23 cellular contexts compared by ENCODE assay signal in genomic region chr5:145295236-145295635, GRCh38.
"Had no signal": no experiment of that assay in that cellular context is flagged by ENCODE, and none has a peak within 500 bp of the region (broad histone marks: within the 10 kb centered on the region; RNA-seq: fewer than 3 reads in every experiment).

No MANE protein-coding gene starts in this region.

- H3K4me3 ChIP-seq: colonic mucosa, gastroesophageal sphincter, neural progenitor cell, testis had no signal

- H3K4me1 ChIP-seq: colonic mucosa, gastroesophageal sphincter, neural progenitor cell, testis had no signal

- ATAC-seq: activated CD4-positive, alpha-beta T cell treated with anti-CD3 and anti-CD28 coated beads for 36 hours; activated CD8-positive, alpha-beta memory T cell treated with anti-CD3 and anti-CD28 coated beads, Interleukin-2, amount 10 ng/mL, durations not matched to agents 7 days and 5 days; activated CD8-positive, alpha-beta T cell treated with anti-CD3 and anti-CD28 coated beads, Interleukin-2, amount 10 ng/mL, durations not matched to agents 7 days and 5 days; activated naive CD8-positive, alpha-beta T cell treated with anti-CD3 and anti-CD28 coated beads, Interleukin-2, amount 50 U/mL, for 24 hours; gastroesophageal sphincter; left colon; natural killer cell; right cardiac atrium; stimulated activated naive CD8-positive, alpha-beta T cell treated with anti-CD3 and anti-CD28 coated beads, Interleukin-15, Interleukin-2, amounts not matched to agents 100 U/mL and 50 U/mL, for 24 hours had no signal

- H3K27ac ChIP-seq: colonic mucosa, gastroesophageal sphincter, neural progenitor cell, testis had no signal

- H3K9me3 ChIP-seq: colonic mucosa, gastroesophageal sphincter, testis had no signal

- DNase-seq: activated CD4-positive, alpha-beta T cell treated with anti-CD3 and anti-CD28 coated beads for 36 hours; activated CD4-positive, CD25-positive, alpha-beta regulatory T cell; activated CD8-positive, alpha-beta memory T cell treated with anti-CD3 and anti-CD28 coated beads, Interleukin-2, amount 10 ng/mL, durations not matched to agents 7 days and 5 days; activated CD8-positive, alpha-beta T cell treated with anti-CD3 and anti-CD28 coated beads, Interleukin-2, amount 10 ng/mL, durations not matched to agents 7 days and 5 days; activated naive CD8-positive, alpha-beta T cell treated with anti-CD3 and anti-CD28 coated beads, Interleukin-2, amount 50 U/mL, for 24 hours; activated T-cell treated with anti-CD3 and anti-CD28 coated beads, Interleukin-2, amount 50 U/mL, for 48 hours; anterior cingulate cortex; colonic mucosa; effector CD8-positive, alpha-beta T cell; erythroblast; head of caudate nucleus; hippocampal formation; kidney; left colon; natural killer cell; right cardiac atrium; stimulated activated CD4-positive, alpha-beta T cell treated with anti-CD3 and anti-CD28 coated beads, Interleukin-12 subunit alpha, Interleukin-12 subunit beta, amount 100 ng/mL, for 4 hours; stimulated activated CD4-positive, alpha-beta T cell treated with anti-CD3 and anti-CD28 coated beads, Interleukin-4, amount 100 ng/mL, for 1 hour; stimulated activated naive CD8-positive, alpha-beta T cell treated with anti-CD3 and anti-CD28 coated beads, Interleukin-15, Interleukin-2, amounts not matched to agents 100 U/mL and 50 U/mL, for 24 hours; testis; trophoblast cell had no signal

- H3K36me3 ChIP-seq: colonic mucosa, gastroesophageal sphincter, neural progenitor cell had no signal

- H2AFZ ChIP-seq: neural progenitor cell had no signal

- H3K9ac ChIP-seq: neural progenitor cell had no signal

- H3K27me3 ChIP-seq: colonic mucosa, gastroesophageal sphincter, neural progenitor cell, testis had no signal

- H3K4me2 ChIP-seq: neural progenitor cell had no signal
